ENCODE assay signal across 17 cellular contexts in the genomic region with DNA sequence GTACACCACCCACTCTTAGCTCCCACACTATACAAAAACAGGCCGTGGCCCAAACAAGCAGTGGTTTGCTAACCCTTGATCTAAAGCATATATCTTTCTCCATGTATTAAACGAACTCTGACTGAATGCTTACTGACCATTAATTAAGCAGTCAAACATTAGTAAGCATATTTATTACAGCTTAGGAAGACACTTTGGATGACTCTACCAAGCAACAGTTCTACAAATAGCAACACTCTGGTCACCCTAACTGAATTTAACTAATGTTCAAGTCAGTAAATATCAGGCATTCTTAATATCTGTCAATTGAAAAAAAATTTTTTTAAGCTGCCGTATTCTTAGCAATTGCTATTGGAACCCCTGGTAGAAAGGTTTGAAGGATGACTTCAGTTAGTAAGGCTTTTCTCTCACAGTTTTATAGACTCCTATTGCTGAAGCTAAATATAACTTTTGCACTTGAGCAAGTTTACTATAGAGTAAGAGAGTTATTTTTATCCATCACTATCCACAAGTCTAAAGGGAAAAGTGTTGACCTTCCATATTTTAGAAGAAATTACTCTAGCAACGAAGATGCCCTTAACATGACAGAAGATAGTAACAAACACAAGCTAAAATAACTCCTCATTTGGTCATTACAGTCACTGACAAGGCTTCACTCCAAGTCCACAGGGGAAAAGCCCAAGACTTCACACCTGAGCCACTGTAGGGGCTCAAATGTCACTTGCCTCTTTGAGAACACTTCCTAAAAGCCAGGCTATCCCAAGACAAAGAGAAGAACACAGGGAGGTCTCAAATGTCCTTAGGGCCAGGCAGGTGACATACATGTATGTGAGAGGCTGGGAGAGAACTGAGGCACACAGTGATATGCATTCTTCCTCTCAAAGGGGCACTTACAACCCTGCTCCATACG.
A peak's percentile ranks its signal among the peaks of the same experiment; 100 is the strongest.
DNase-seq lines count a peak whose midpoint lies in the region; ATAC-seq, FAIRE-seq and TF ChIP-seq lines count a peak whose summit lies in the region.
"Had no signal": no experiment of that assay in that cellular context is flagged by ENCODE, and none has a peak within 500 bp of the region (broad histone marks: within the 10 kb centered on the region; RNA-seq: fewer than 3 reads in every experiment).

No MANE protein-coding gene starts in this region.

- no peak overlapping the region for H3K4me3 ChIP-seq in K562

- TF ChIP-seq CTCF in K562 (IDR thresholded peaks at IDR 0.05 in 2 of 3, conservative IDR thresholded peaks at IDR 0.05 in 1 of 3; ENCODE audit: insufficient read depth in 2 of 3, low read depth in 1 of 3, low read length in 3 of 3), result no peak

- no peaks in the 10 kb centered on the region for H3K27me3 Mint-ChIP-seq in activated naive CD4-positive, alpha-beta T cell treated with anti-CD3 and anti-CD28 coated beads for 36 hours (ENCODE audit: low read depth)
- no peaks in the 10 kb centered on the region for H3K27me3 Mint-ChIP-seq in memory B cell
- no peaks in the 10 kb centered on the region for H3K27me3 Mint-ChIP-seq in stimulated activated naive B cell treated with anti-CD40 and anti-IgM and Interleukin-4, amounts not matched to agents 10 μg/mL and 1 μg/mL and 100 μg/mL, for 72 hours
- H3K27me3 Mint-ChIP-seq in effector memory CD8-positive, alpha-beta T cell, result no peaks in the 10 kb centered on the region
- H3K27me3 Mint-ChIP-seq: dendritic cell treated with granulocyte-macrophage colony-stimulating factor and Interleukin-4, amounts not matched to agents 40 ng/mL and 50 ng/mL, for 4 days had no signal

- FAIRE-seq in K562 (lab: Jason Lieb, UNC), result no peak
- FAIRE-seq: A204.1 had no signal

- peaks cover 62% of the 10 kb centered on the region for H3K79me2 ChIP-seq in K562 (ENCODE audit: control insufficient read depth, insufficient read depth, low read length)

- intact Hi-C loops in activated naive CD4-positive, alpha-beta T cell treated with anti-CD3 and anti-CD28 coated beads for 36 hours (cut with micrococcal nuclease), result no loop called here
- intact Hi-C loops in K562 (cut with micrococcal nuclease), result no loop called here

- H3K36me3 ChIP-seq in K562 (ENCODE audit: control insufficient read depth, insufficient read depth, low read length), result peaks cover 81% of the 10 kb centered on the region

- DNase-seq in activated naive CD4-positive, alpha-beta T cell treated with anti-CD3 and anti-CD28 coated beads, Interleukin-2, amount 50 U/mL, for 72 hours (ENCODE audit: low spot score in 2 of 2), result no peak
- DNase-seq in activated naive CD4-positive, alpha-beta T cell treated with anti-CD3 and anti-CD28 coated beads for 36 hours, result no peak
- no peak for DNase-seq in K562 (ENCODE audit: extremely low read depth in 1 of 4, low spot score in 3 of 4)
- no peak for DNase-seq in memory B cell (ENCODE audit: low spot score in 2 of 2)
- no peak for DNase-seq in stimulated activated naive B cell treated with anti-CD40 and anti-IgM and Interleukin-4, amounts not matched to agents 10 μg/mL and 1 μg/mL and 100 μg/mL, for 72 hours
- no peak for DNase-seq in effector memory CD8-positive, alpha-beta T cell
- DNase-seq: activated CD8-positive, alpha-beta memory T cell treated with anti-CD3 and anti-CD28 coated beads, Interleukin-2, amount 50 U/mL, for 4 hours; foreskin keratinocyte; islet precursor cell; MV-4-11; NCI-H2171; NK-92 treated with Interleukin-12 subunit alpha and Interleukin-12 subunit beta, amount 100 ng/mL, for 24 hours; SK-N-SH had no signal

- H3K27me3 ChIP-seq in K562 (ENCODE audit: control insufficient read depth in 2 of 2, insufficient read depth in 2 of 2, low read length in 2 of 2), result no peaks in the 10 kb centered on the region
- H3K27me3 ChIP-seq: foreskin keratinocyte had no signal

- H3K4me3 Mint-ChIP-seq in activated naive CD4-positive, alpha-beta T cell treated with anti-CD3 and anti-CD28 coated beads for 36 hours, result no peak overlapping the region
- no peak overlapping the region for H3K4me3 Mint-ChIP-seq in memory B cell
- H3K4me3 Mint-ChIP-seq in stimulated activated naive B cell treated with anti-CD40 and anti-IgM and Interleukin-4, amounts not matched to agents 10 μg/mL and 1 μg/mL and 100 μg/mL, for 72 hours, result no peak overlapping the region
- H3K4me3 Mint-ChIP-seq in effector memory CD8-positive, alpha-beta T cell, result no peak overlapping the region
- H3K4me3 Mint-ChIP-seq: dendritic cell treated with granulocyte-macrophage colony-stimulating factor and Interleukin-4, amounts not matched to agents 40 ng/mL and 50 ng/mL, for 4 days had no signal

- POLR2A ChIA-PET in K562 (lab: Yijun Ruan, JAX), result interaction anchor here (0.9 to 3.5 kb wide), 5 partner anchors 9 to 20 kb away, joined by 3 to 15 read pairs (median 3); no protein-coding TSS in a partner anchor

- no peak for TF ChIP-seq RAD21 in K562 (CRISPR knock-in tag; conservative IDR thresholded peaks at IDR 0.05 in 1 of 2, IDR thresholded peaks at IDR 0.05 in 1 of 2)

- no peaks in the 10 kb centered on the region for H3K4me1 ChIP-seq in K562 (replicated peaks in 1 of 2; ENCODE audit: control insufficient read depth in 2 of 2, insufficient read depth in 2 of 2, low read length in 2 of 2)

- 84% methylated on average over 5 of the region's 5 CpGs for WGBS in K562 (ENCODE audit: insufficient coverage, low coverage, missing lambda C conversion rate)

- peaks cover 26% of the 10 kb centered on the region for H3K4me1 Mint-ChIP-seq in activated naive CD4-positive, alpha-beta T cell treated with anti-CD3 and anti-CD28 coated beads for 36 hours (ENCODE audit: low read depth)
- peaks cover 13% of the 10 kb centered on the region for H3K4me1 Mint-ChIP-seq in memory B cell
- H3K4me1 Mint-ChIP-seq in stimulated activated naive B cell treated with anti-CD40 and anti-IgM and Interleukin-4, amounts not matched to agents 10 μg/mL and 1 μg/mL and 100 μg/mL, for 72 hours, result peaks cover 17 to 29% of the 10 kb centered on the region in 2 donors
- peaks cover 21 to 46% of the 10 kb centered on the region in 2 donors for H3K4me1 Mint-ChIP-seq in effector memory CD8-positive, alpha-beta T cell (ENCODE audit: low read depth in 2 of 2)

- peaks cover 9% of the 10 kb centered on the region; the same call in 1 of the 2 replicates for H4K20me1 ChIP-seq in K562 (replicated peaks; ENCODE audit: control insufficient read depth, insufficient read depth, low read length)

- CTCF ChIA-PET in activated naive CD4-positive, alpha-beta T cell treated with anti-CD3 and anti-CD28 coated beads for 36 hours (lab: Charles Lee), result interaction anchor here (0.6 kb wide), 1 partner anchor 77 kb away, joined by 3 read pairs; no protein-coding TSS in a partner anchor
- CTCF ChIA-PET in K562 (lab: Yijun Ruan, JAX; ENCODE audit: low intra/inter-chr PET ratio), result interaction anchor here (0.7 kb wide), 1 partner anchor 70 kb away, joined by 3 read pairs; no protein-coding TSS in a partner anchor

- peak overlapping the region; percentile 20 to 69 for H3K27ac Mint-ChIP-seq in activated naive CD4-positive, alpha-beta T cell treated with anti-CD3 and anti-CD28 coated beads, Interleukin-2, amount 50 U/mL, for 72 hours
- H3K27ac Mint-ChIP-seq in activated naive CD4-positive, alpha-beta T cell treated with anti-CD3 and anti-CD28 coated beads for 36 hours, result no peak overlapping the region
- peak overlapping the region; percentile 77 for H3K27ac Mint-ChIP-seq in memory B cell
- peak overlapping the region; percentile 65 for H3K27ac Mint-ChIP-seq in stimulated activated naive B cell treated with anti-CD40 and anti-IgM and Interleukin-4, amounts not matched to agents 10 μg/mL and 1 μg/mL and 100 μg/mL, for 72 hours
- peak overlapping the region in 1 of 2 donors; percentile 67 for H3K27ac Mint-ChIP-seq in effector memory CD8-positive, alpha-beta T cell
- H3K27ac Mint-ChIP-seq: dendritic cell treated with granulocyte-macrophage colony-stimulating factor and Interleukin-4, amounts not matched to agents 40 ng/mL and 50 ng/mL, for 4 days had no signal

- BruUV-seq in K562 (replicated peaks; lab: Mats Ljungman, UMichigan), result no TSS peak

- H3K9me3 Mint-ChIP-seq in activated naive CD4-positive, alpha-beta T cell treated with anti-CD3 and anti-CD28 coated beads, Interleukin-2, amount 50 U/mL, for 72 hours, result no peaks in the 10 kb centered on the region
- no peaks in the 10 kb centered on the region for H3K9me3 Mint-ChIP-seq in activated naive CD4-positive, alpha-beta T cell treated with anti-CD3 and anti-CD28 coated beads for 36 hours
- H3K9me3 Mint-ChIP-seq in memory B cell, result no peaks in the 10 kb centered on the region
- H3K9me3 Mint-ChIP-seq in stimulated activated naive B cell treated with anti-CD40 and anti-IgM and Interleukin-4, amounts not matched to agents 10 μg/mL and 1 μg/mL and 100 μg/mL, for 72 hours, result no peaks in the 10 kb centered on the region
- H3K9me3 Mint-ChIP-seq in effector memory CD8-positive, alpha-beta T cell, result no peaks in the 10 kb centered on the region
- H3K9me3 Mint-ChIP-seq: dendritic cell treated with granulocyte-macrophage colony-stimulating factor and Interleukin-4, amounts not matched to agents 40 ng/mL and 50 ng/mL, for 4 days had no signal

- no peak overlapping the region for H2AFZ ChIP-seq in K562 (ENCODE audit: low read depth, low read length)

- no peak overlapping the region for H3K27ac ChIP-seq in K562 (ENCODE audit: extremely low read depth, low read depth, low read length)
- H3K27ac ChIP-seq: foreskin keratinocyte had no signal

- TF ChIP-seq POLR2A in K562 (conservative IDR thresholded peaks at IDR 0.05), result no peak

- H3K9me1 ChIP-seq in K562 (ENCODE audit: control insufficient read depth, insufficient read depth, low read length), result no peaks in the 10 kb centered on the region

- in situ Hi-C loops in K562 (cut with MboI), result no loop called here

- H3K36me3 Mint-ChIP-seq in activated naive CD4-positive, alpha-beta T cell treated with anti-CD3 and anti-CD28 coated beads, Interleukin-2, amount 50 U/mL, for 72 hours, result peaks cover 0 to 7% of the 10 kb centered on the region in 2 donors
- H3K36me3 Mint-ChIP-seq in activated naive CD4-positive, alpha-beta T cell treated with anti-CD3 and anti-CD28 coated beads for 36 hours (ENCODE audit: low read depth), result peaks cover 27% of the 10 kb centered on the region
- H3K36me3 Mint-ChIP-seq in memory B cell, result peaks cover 15% of the 10 kb centered on the region
- peaks cover 17 to 40% of the 10 kb centered on the region in 2 donors for H3K36me3 Mint-ChIP-seq in stimulated activated naive B cell treated with anti-CD40 and anti-IgM and Interleukin-4, amounts not matched to agents 10 μg/mL and 1 μg/mL and 100 μg/mL, for 72 hours
- H3K36me3 Mint-ChIP-seq in effector memory CD8-positive, alpha-beta T cell (ENCODE audit: insufficient read depth), result peaks cover 12% of the 10 kb centered on the region

- TF ChIP-seq EP300 in K562 (IDR thresholded peaks at IDR 0.05; ENCODE audit: low read length), result no peak

- H3K9ac ChIP-seq in K562 (ENCODE audit: insufficient read depth in 1 of 2, low read depth in 2 of 2, low read length in 2 of 2), result no peak overlapping the region
- H3K9ac ChIP-seq: SK-N-SH had no signal

- H3K4me2 ChIP-seq in K562 (ENCODE audit: insufficient read depth, low read length), result no peak overlapping the region
- H3K4me2 ChIP-seq: SK-N-SH had no signal

- no peaks in the 10 kb centered on the region for H3K9me3 ChIP-seq in K562 (replicated peaks; ENCODE audit: control insufficient read depth, insufficient read depth, low read depth, low read length)
- H3K9me3 ChIP-seq: SK-N-SH had no signal

- ATAC-seq in activated naive CD4-positive, alpha-beta T cell treated with anti-CD3 and anti-CD28 coated beads, Interleukin-2, amount 50 U/mL, for 72 hours, result no peak
- ATAC-seq in K562 (peak; percentile 14; the same call in 1 of the 3 replicates), memory B cell (ENCODE audit: low read depth) (no peak), HG03175 (IDR thresholded peaks at IDR 0.05; ENCODE audit: unreplicated experiment) (no peak), HG02852 (IDR thresholded peaks at IDR 0.05; ENCODE audit: unreplicated experiment) (no peak)
- no peak for ATAC-seq in stimulated activated naive B cell treated with anti-CD40 and anti-IgM and Interleukin-4, amounts not matched to agents 10 μg/mL and 1 μg/mL and 100 μg/mL, for 72 hours (replicated peaks)
- no peak for ATAC-seq in effector memory CD8-positive, alpha-beta T cell (replicated peaks)
- ATAC-seq: foreskin keratinocyte had no signal
